Comparison of ENCODE assay signal across 3 cellular contexts in genomic region chr19:35087393-35087792, GRCh38.
TF ChIP-seq lines count a peak whose summit lies in the region.

No MANE protein-coding gene starts in this region.

TF ChIP-seq in SK-N-SH, 30 proteins besides CTCF, POLR2A, EP300 and RAD21:
- TF ChIP-seq GATA2 (CRISPR knock-in tag; IDR thresholded peaks at IDR 0.05) (no peak), USF1 (IDR thresholded peaks at IDR 0.05; ENCODE audit: borderline replicate concordance, low read depth) (peak; percentile 58; the same call in 1 of the 2 replicates), MXI1 (IDR thresholded peaks at IDR 0.05; ENCODE audit: low read depth, low read length) (no peak), YY1 (IDR thresholded peaks at IDR 0.05; ENCODE audit: low read depth) (no peak)

TF ChIP-seq in SK-N-SH treated with all-trans-retinoic acid at 6 μM for 48 hours, 23 proteins besides CTCF, POLR2A, EP300 and RAD21:
- TF ChIP-seq GLIS3 (CRISPR knock-in tag; IDR thresholded peaks at IDR 0.05) (no peak), RARB (CRISPR knock-in tag; IDR thresholded peaks at IDR 0.05) (no peak), BACH2 (CRISPR knock-in tag; IDR thresholded peaks at IDR 0.05; ENCODE audit: borderline replicate concordance) (no peak), ARNTL (CRISPR knock-in tag; IDR thresholded peaks at IDR 0.05; ENCODE audit: borderline replicate concordance, low read depth) (no peak), ZFP3 (CRISPR knock-in tag; IDR thresholded peaks at IDR 0.05) (no peak), PPARA (CRISPR knock-in tag; IDR thresholded peaks at IDR 0.05; ENCODE audit: borderline replicate concordance) (no peak), ESRRG (CRISPR knock-in tag; IDR thresholded peaks at IDR 0.05) (no peak), ZNF70 (CRISPR knock-in tag; IDR thresholded peaks at IDR 0.05) (no peak), TCF4 (CRISPR knock-in tag; IDR thresholded peaks at IDR 0.05; ENCODE audit: borderline replicate concordance) (no peak), TSHZ2 (CRISPR knock-in tag; IDR thresholded peaks at IDR 0.05) (no peak), POU6F1 (CRISPR knock-in tag; IDR thresholded peaks at IDR 0.05; ENCODE audit: borderline replicate concordance, low read depth) (no peak), ZNF8 (CRISPR knock-in tag; IDR thresholded peaks at IDR 0.05) (no peak), CREB5 (CRISPR knock-in tag; IDR thresholded peaks at IDR 0.05; ENCODE audit: low read depth) (no peak), PATZ1 (CRISPR knock-in tag; IDR thresholded peaks at IDR 0.05; ENCODE audit: borderline replicate concordance) (no peak), ZFP30 (CRISPR knock-in tag; IDR thresholded peaks at IDR 0.05) (no peak), ZNF565 (CRISPR knock-in tag; conservative IDR thresholded peaks at IDR 0.05; ENCODE audit: low read depth) (no peak), CSDC2 (CRISPR knock-in tag; IDR thresholded peaks at IDR 0.05) (no peak)

TF ChIP-seq in K562, 482 proteins besides CTCF, POLR2A, EP300 and RAD21:
- TF ChIP-seq PHTF2 (CRISPR knock-in tag; IDR thresholded peaks at IDR 0.05), result no peak
- peak; percentile 88 for TF ChIP-seq USF1 (CRISPR knock-in tag; IDR thresholded peaks at IDR 0.05)
- TF ChIP-seq L3MBTL2 (IDR thresholded peaks at IDR 0.05), result peak; percentile 35; the same call in 1 of the 2 replicates
- TF ChIP-seq PKNOX1 (IDR thresholded peaks at IDR 0.05), result peak; percentile 30; the same call in 1 of the 2 replicates
- TF ChIP-seq RAD51 (IDR thresholded peaks at IDR 0.05; ENCODE audit: borderline replicate concordance, low read depth), result peak; percentile 96
- TF ChIP-seq USF2 (CRISPR knock-in tag; IDR thresholded peaks at IDR 0.05), result peak; percentile 94
- TF ChIP-seq BHLHE40 (IDR thresholded peaks at IDR 0.05; ENCODE audit: low read length), result 0 out of 2 replicates have a peak, but pooled peaks have one; percentile 13
- peak; percentile 92 for TF ChIP-seq TOE1 (IDR thresholded peaks at IDR 0.05; ENCODE audit: borderline replicate concordance)
- no peak for TF ChIP-seq TOE1 (CRISPR knock-in tag; IDR thresholded peaks at IDR 0.05; ENCODE audit: borderline replicate concordance, low read depth)
- no peak for TF ChIP-seq NFRKB (IDR thresholded peaks at IDR 0.05; ENCODE audit: low read depth)
- no peak for TF ChIP-seq CEBPZ (IDR thresholded peaks at IDR 0.05; ENCODE audit: borderline replicate concordance, low read depth, low read length)
- peak; percentile 88 for TF ChIP-seq TFE3 (CRISPR knock-in tag; IDR thresholded peaks at IDR 0.05)
- peak; percentile 74 for TF ChIP-seq CBFA2T2 (conservative IDR thresholded peaks at IDR 0.05)
- peak; percentile 12 for TF ChIP-seq NFYB (IDR thresholded peaks at IDR 0.05; ENCODE audit: extremely low read depth, insufficient read length)
TF ChIP-seq in K562: peak in this region for 10.
